In the genomic region with DNA sequence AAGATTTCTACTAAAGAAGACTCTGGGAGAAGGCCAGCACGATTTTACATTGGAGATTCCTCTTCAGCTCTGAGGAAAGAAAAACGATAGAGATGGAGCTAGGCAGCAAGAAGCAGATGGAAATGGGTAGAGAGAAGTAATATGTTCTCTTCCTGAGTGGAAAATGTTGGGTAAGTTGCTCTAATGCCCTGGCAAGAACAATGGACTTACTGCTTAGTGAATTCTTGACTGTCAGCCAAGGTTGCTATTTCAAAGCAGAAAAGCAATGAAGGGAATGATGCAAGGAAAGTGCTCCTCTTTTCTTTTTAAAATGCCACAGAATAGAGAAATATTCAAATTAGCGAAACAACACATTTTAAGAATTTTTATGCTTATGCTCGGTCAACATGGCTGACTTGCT, we compare ENCODE assay signal across 13 cellular contexts. TPM values are rescaled to one million over a fixed set of nuclear protein-coding genes. Genes with fewer than 3 reads are reported as not detected.
DNase-seq lines count a peak whose midpoint lies in the region; ATAC-seq and TF ChIP-seq lines count a peak whose summit lies in the region.
"Had no signal": no experiment of that assay in that cellular context is flagged by ENCODE, and none has a peak within 500 bp of the region (broad histone marks: within the 10 kb centered on the region; RNA-seq: fewer than 3 reads in every experiment).

No MANE protein-coding gene starts in this region.

- in situ Hi-C loops in KBM-7 (cut with MboI; ENCODE audit: low pct_unique_long_range_greater_than_20kb, low sequenced_read_pairs): no loop called here

- ATAC-seq in HG03045 (IDR thresholded peaks at IDR 0.05; ENCODE audit: unreplicated experiment): no peak

- no peak overlapping the region for H3K4me3 ChIP-seq in epithelial cell of esophagus (ENCODE audit: low read length)

- no peak for TF ChIP-seq CTCF in epithelial cell of esophagus (IDR thresholded peaks at IDR 0.05; ENCODE audit: insufficient read depth, low read depth, low read length, missing control alignments)

- DNase-seq in D341Med (ENCODE audit: low spot score) (peak; percentile 18), RPMI7951 (ENCODE audit: low read depth) (peak; percentile 42), epithelial cell of esophagus (ENCODE audit: low read depth) (peak; percentile 41), myocyte (ENCODE audit: low read depth) (peak; percentile 58), NCI-H1417 treated with DMSO at 0.1 percent for 48 hours (lab: John Stamatoyannopoulos, UW) (no peak), ecto neural progenitor cell (ENCODE audit: low spot score) (no peak), KBM-7 (no peak)
- DNase-seq: activated CD4-positive, alpha-beta T cell treated with anti-CD3 and anti-CD28 coated beads for 4 hours; head of caudate nucleus; NCI-H187; NK-92 treated with Interleukin-12 subunit alpha and Interleukin-12 subunit beta, amount 100 ng/mL, for 24 hours; retina had no signal

RNA-seq across cellular contexts. Expression of gene CWF19L2, which starts 38.4 kb away (rescaled TPM):
- total RNA-seq in RPMI7951 (2014; rRNA removed; shearing (Covaris generic)): 10.3 and 14.2 TPM in 2 replicates
- total RNA-seq in myocyte: 11.3 and 11.6 TPM in 2 replicates
- polyA plus RNA-seq in myocyte (2012): 2.7 TPM

Comparison
In these comparisons a context has a peak if more than half of its experiments do, and no peak if none do; other contexts are left out.
1. DNase-seq: peak in D341Med (single experiment), RPMI7951 (single experiment), epithelial cell of esophagus (single experiment) and myocyte (single experiment); none in NCI-H1417 treated with DMSO at 0.1 percent for 48 hours (single experiment), ecto neural progenitor cell (single experiment) and KBM-7 (single experiment).